8 cellular contexts compared by ENCODE assay signal in the genomic region with DNA sequence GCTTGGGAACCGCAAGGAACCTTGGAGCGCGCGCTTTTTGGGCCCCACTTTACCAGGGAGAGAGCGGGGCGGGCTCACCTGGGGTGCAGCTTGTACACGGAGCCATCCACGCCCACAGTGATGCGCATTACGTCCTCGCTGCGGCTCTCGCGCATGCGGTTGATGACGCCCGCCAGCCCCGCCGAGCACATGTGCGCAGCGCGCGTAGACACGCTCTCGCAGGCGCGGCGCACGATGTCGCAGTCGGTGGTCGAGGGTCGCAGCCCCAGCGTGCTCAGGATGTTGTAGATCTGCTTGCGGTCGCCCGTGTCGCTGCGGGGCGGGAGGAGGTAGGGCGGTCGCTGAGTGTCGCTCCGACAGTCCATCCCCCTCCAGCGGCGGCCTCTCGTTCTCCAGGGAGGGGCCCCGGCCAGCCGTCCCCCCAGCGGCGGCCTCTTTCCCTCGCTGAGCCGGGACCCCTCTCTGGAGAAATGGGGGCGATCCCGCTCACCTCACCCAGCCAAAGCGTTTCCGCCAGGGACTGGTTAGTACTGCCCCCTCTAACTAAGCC. TPM values are rescaled to one million over a fixed set of nuclear protein-coding genes. Genes with fewer than 3 reads are reported as not detected.
DNase-seq lines count a peak whose midpoint lies in the region; ATAC-seq and TF ChIP-seq lines count a peak whose summit lies in the region.

No MANE protein-coding gene starts in this region.

- no peaks in the 10 kb centered on the region for H3K27me3 ChIP-seq in CD4-positive, CD25-positive, alpha-beta regulatory T cell (ENCODE audit: control insufficient read depth, insufficient read depth, low read length)
- H3K27me3 ChIP-seq in upper lobe of left lung: peaks cover 0 to 11% (median 2%) of the 10 kb centered on the region in 4 donors

- 29 to 30% methylated on average over 4 to 20 of the region's 57 CpGs for WGBS in upper lobe of left lung, 2 donors

- H3K27ac ChIP-seq in CD4-positive, CD25-positive, alpha-beta regulatory T cell (ENCODE audit: insufficient read depth, low read length, poor library complexity, severe bottlenecking): no peak overlapping the region
- H3K27ac ChIP-seq in upper lobe of left lung: no peak overlapping the region

- no peak for TF ChIP-seq CTCF in fibroblast of pulmonary artery (IDR thresholded peaks at IDR 0.05; ENCODE audit: low read length, missing control alignments)
- no peak for TF ChIP-seq CTCF in upper lobe of left lung (IDR thresholded peaks at IDR 0.05)

- in situ Hi-C loops in ACHN (cut with HindIII; ENCODE audit: low pct_ligation_motif_present, low pct_unique_long_range_greater_than_20kb, low sequenced_read_pairs) (no loop called here), KBM-7 (cut with MboI; ENCODE audit: low pct_unique_long_range_greater_than_20kb, low sequenced_read_pairs) (no loop called here)

- no peaks in the 10 kb centered on the region for H3K36me3 ChIP-seq in CD4-positive, CD25-positive, alpha-beta regulatory T cell (ENCODE audit: control insufficient read depth, insufficient read depth, low read length)
- H3K36me3 ChIP-seq in upper lobe of left lung: no peaks in the 10 kb centered on the region

- TF ChIP-seq EP300 in upper lobe of left lung (IDR thresholded peaks at IDR 0.05): no peak

- intact Hi-C loops in posterior cingulate gyrus (cut with DNase I): no loop called here

- TF ChIP-seq POLR2A in upper lobe of left lung (IDR thresholded peaks at IDR 0.05): no peak

- H3K4me1 Mint-ChIP-seq in CD4-positive, CD25-positive, alpha-beta regulatory T cell: peaks cover 0 to 14% (median 0%) of the 10 kb centered on the region in 4 donors

- peak; percentile 40 to 48 for ATAC-seq in CD4-positive, CD25-positive, alpha-beta regulatory T cell (ENCODE audit: low read depth in 2 of 2)
- ATAC-seq in upper lobe of left lung (ENCODE audit: low FRiP score in 2 of 2): peak in 1 of 2 donors; percentile 23

- H3K4me3 ChIP-seq in CD4-positive, CD25-positive, alpha-beta regulatory T cell (ENCODE audit: low read depth, low read length): no peak overlapping the region
- H3K4me3 ChIP-seq in fibroblast of pulmonary artery (replicated peaks; ENCODE audit: low read depth, low read length) (peak overlapping the region; percentile 42), upper lobe of left lung (peak overlapping the region in 3 of 4 donors; percentile 29 to 50 (median 40))

- H3K27me3 Mint-ChIP-seq in CD4-positive, CD25-positive, alpha-beta regulatory T cell: peaks cover 9% of the 10 kb centered on the region

- H3K9me3 ChIP-seq in CD4-positive, CD25-positive, alpha-beta regulatory T cell (ENCODE audit: control insufficient read depth in 2 of 2, low read length in 2 of 2): no peaks in the 10 kb centered on the region
- H3K9me3 ChIP-seq in upper lobe of left lung: no peaks in the 10 kb centered on the region

- peaks cover 7% of the 10 kb centered on the region for H3K4me1 ChIP-seq in CD4-positive, CD25-positive, alpha-beta regulatory T cell (ENCODE audit: control insufficient read depth, insufficient read depth, low read length, poor library complexity, severe bottlenecking)
- peaks cover 11 to 18% (median 18%) of the 10 kb centered on the region in 4 donors for H3K4me1 ChIP-seq in upper lobe of left lung

- H3K4me3 Mint-ChIP-seq in CD4-positive, CD25-positive, alpha-beta regulatory T cell: peak overlapping the region; percentile 17 to 75 (median 66)

- H3K36me3 Mint-ChIP-seq in CD4-positive, CD25-positive, alpha-beta regulatory T cell: no peaks in the 10 kb centered on the region

- peaks cover 0 to 1% (median 0%) of the 10 kb centered on the region in 7 donors for H3K9me3 Mint-ChIP-seq in CD4-positive, CD25-positive, alpha-beta regulatory T cell

- H3K27ac Mint-ChIP-seq in CD4-positive, CD25-positive, alpha-beta regulatory T cell: peak overlapping the region in 2 of 3 donors; percentile 76 to 86

- DNase-seq in CD4-positive, CD25-positive, alpha-beta regulatory T cell: peak; percentile 49 to 52 (median 51)
- peak; percentile 27 for DNase-seq in activated T-cell treated with anti-CD3 and anti-CD28 coated beads for 1 hour (ENCODE audit: low read depth)
- DNase-seq in fibroblast of pulmonary artery (ENCODE audit: low read depth): no peak
- DNase-seq in posterior cingulate gyrus: peak in 8 of 10 donors; percentile 30 to 95 (median 64)
- DNase-seq in upper lobe of left lung: peak; percentile 16 to 87
- DNase-seq in ACHN: no peak
- no peak for DNase-seq in NCI-H526 treated with DMSO at 0.1 percent for 48 hours (lab: John Stamatoyannopoulos, UW)
- no peak for DNase-seq in KBM-7

RNA-seq across cellular contexts. Expression of gene MYL7, which starts 4.4 kb away (rescaled TPM):
- not detected for total RNA-seq in CD4-positive, CD25-positive, alpha-beta regulatory T cell
- not detected for polyA plus RNA-seq in CD4-positive, CD25-positive, alpha-beta regulatory T cell
- total RNA-seq in upper lobe of left lung: not detected

RNA-seq across cellular contexts. Expression of gene POLD2, which starts 22.1 kb away (rescaled TPM):
- total RNA-seq in CD4-positive, CD25-positive, alpha-beta regulatory T cell: 37.1 TPM
- polyA plus RNA-seq in CD4-positive, CD25-positive, alpha-beta regulatory T cell: 10 to 100 TPM; 53.3 to 59.0 (median 55.0) TPM
- total RNA-seq in upper lobe of left lung: 10 to 100 TPM; 27.2 to 70.1 (median 52.5) TPM

RNA-seq across cellular contexts. Expression of gene AEBP1, which starts 41.3 kb away (rescaled TPM):
- total RNA-seq in CD4-positive, CD25-positive, alpha-beta regulatory T cell: 4.1 TPM
- 1 to 10 TPM in 1 of 4 donors, under 1 TPM in 3; 0.51 to 1.7 (median 0.89) TPM for polyA plus RNA-seq in CD4-positive, CD25-positive, alpha-beta regulatory T cell
- total RNA-seq in upper lobe of left lung: 100 to 1,000 TPM in 2 of 6 donors, 10 to 100 TPM in 4; 34.1 to 241 (median 92.7) TPM

RNA-seq across cellular contexts. Expression of gene GCK, which starts 43.7 kb away (rescaled TPM):
- not detected for total RNA-seq in CD4-positive, CD25-positive, alpha-beta regulatory T cell
- 1 to 10 TPM in 1 of 4 donors, under 1 TPM in 3; 0.47 to 1.2 (median 0.57) TPM for polyA plus RNA-seq in CD4-positive, CD25-positive, alpha-beta regulatory T cell
- under 1 TPM in 4 of 6 donors, not detected in 2; 0.17 to 0.49 (median 0.30) TPM for total RNA-seq in upper lobe of left lung

RNA-seq across cellular contexts. Expression of gene YKT6, which starts 55.3 kb away (rescaled TPM):
- 79.2 TPM for total RNA-seq in CD4-positive, CD25-positive, alpha-beta regulatory T cell
- 10 to 100 TPM; 24.7 to 44.0 (median 37.7) TPM for polyA plus RNA-seq in CD4-positive, CD25-positive, alpha-beta regulatory T cell
- 10 to 100 TPM; 29.3 to 70.2 (median 53.1) TPM for total RNA-seq in upper lobe of left lung

Comparison
In these comparisons a context has a peak if more than half of its experiments do, and no peak if none do; other contexts are left out.
1. DNase-seq: peak in CD4-positive, CD25-positive, alpha-beta regulatory T cell (3 of 3), activated T-cell treated with anti-CD3 and anti-CD28 coated beads for 1 hour (single experiment), posterior cingulate gyrus (8 of 10) and upper lobe of left lung (2 of 2); none in fibroblast of pulmonary artery (single experiment), ACHN (single experiment), NCI-H526 treated with DMSO at 0.1 percent for 48 hours (single experiment) and KBM-7 (single experiment).